Comparison of ENCODE assay signal across 10 cellular contexts in the genomic region with DNA sequence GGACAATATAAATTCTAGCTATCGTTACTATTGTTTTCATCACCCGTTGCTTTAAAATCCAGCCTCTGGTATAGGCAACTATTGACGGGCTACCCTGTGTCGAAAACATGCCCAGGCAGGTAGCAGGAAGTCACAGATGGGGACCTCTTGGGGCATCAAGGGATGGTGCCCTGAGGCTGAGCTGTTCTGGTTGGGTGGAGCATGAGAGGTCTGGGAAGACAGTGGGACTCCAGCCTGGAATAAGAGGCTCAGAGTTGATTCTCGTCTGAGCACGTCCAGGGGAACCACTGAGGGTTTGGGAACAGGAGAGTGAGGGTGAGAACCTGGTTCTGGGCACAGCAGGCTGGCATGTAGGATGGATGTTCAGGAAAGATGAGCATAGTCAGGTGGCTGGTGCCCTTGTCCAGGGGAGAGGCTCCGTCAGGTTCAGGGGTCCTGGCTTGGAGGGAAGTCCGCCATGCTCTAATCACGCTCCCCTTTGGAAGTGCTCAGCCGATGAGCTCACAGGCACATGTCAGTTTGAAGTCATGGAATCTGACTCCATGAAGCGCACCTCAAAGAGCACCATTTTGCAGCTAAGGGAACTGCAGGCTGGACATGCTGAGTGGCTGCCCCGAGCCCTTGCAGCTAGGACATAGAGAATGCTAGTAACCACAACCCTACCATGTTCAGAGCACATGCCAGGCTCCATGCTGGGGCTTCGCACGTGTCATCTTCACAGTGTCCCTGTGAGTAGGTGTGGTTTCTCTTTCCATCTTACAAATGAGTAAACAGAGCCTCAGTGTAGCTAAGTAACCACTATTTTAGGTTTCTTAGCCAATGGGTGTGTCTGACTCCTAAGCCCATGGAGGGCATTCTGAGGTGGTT. TPM values are rescaled to one million over a fixed set of nuclear protein-coding genes. Genes with fewer than 3 reads are reported as not detected.
A peak's percentile ranks its signal among the peaks of the same experiment; 100 is the strongest.
DNase-seq lines count a peak whose midpoint lies in the region; ATAC-seq and TF ChIP-seq lines count a peak whose summit lies in the region.
"Had no signal": no experiment of that assay in that cellular context is flagged by ENCODE, and none has a peak within 500 bp of the region (broad histone marks: within the 10 kb centered on the region; RNA-seq: fewer than 3 reads in every experiment).

No MANE protein-coding gene starts in this region.

- peaks cover under 1% of the 10 kb centered on the region for H3K36me3 ChIP-seq in endodermal cell (ENCODE audit: control insufficient read depth, insufficient read depth, low read length)
- H3K36me3 ChIP-seq in H7 (replicated peaks; ENCODE audit: control insufficient read depth, insufficient read depth, low read length) = peaks cover 3% of the 10 kb centered on the region
- H3K36me3 ChIP-seq in OCI-LY7 (ENCODE audit: insufficient read depth, low read length) = no peaks in the 10 kb centered on the region

- no peaks in the 10 kb centered on the region for H3K27me3 Mint-ChIP-seq in endodermal cell (ENCODE audit: insufficient read depth)

- POLR2A ChIA-PET in OCI-LY7 (lab: Charles Lee) = no interaction called here

- H2AFZ ChIP-seq in OCI-LY7 (ENCODE audit: low read length) = no peak overlapping the region

- H3K9ac ChIP-seq in endodermal cell (ENCODE audit: extremely low read depth, low read length, poor library complexity, severe bottlenecking) = no peak overlapping the region

- H3K27me3 ChIP-seq in endodermal cell (ENCODE audit: control insufficient read depth, insufficient read depth, low read length, poor library complexity, severe bottlenecking) (no peaks in the 10 kb centered on the region), H7 (ENCODE audit: control insufficient read depth, insufficient read depth, low read length) (no peaks in the 10 kb centered on the region)

- no peaks in the 10 kb centered on the region for H3K9me3 Mint-ChIP-seq in endodermal cell

- no peaks in the 10 kb centered on the region for H4K20me1 ChIP-seq in OCI-LY7 (ENCODE audit: insufficient read depth, low read length)

- no peaks in the 10 kb centered on the region for H3K4me1 Mint-ChIP-seq in endodermal cell

- CTCF ChIA-PET in OCI-LY7 (lab: Charles Lee; ENCODE audit: unreplicated experiment) = interaction anchor here (0.6 kb wide), 1 partner anchor 15 kb away, joined by 4 read pairs; no protein-coding TSS in a partner anchor

- H3K9me3 ChIP-seq in endodermal cell (ENCODE audit: control insufficient read depth, low read length) (no peaks in the 10 kb centered on the region), OCI-LY7 (ENCODE audit: low read length) (no peaks in the 10 kb centered on the region)

- ATAC-seq in GM19395 (IDR thresholded peaks at IDR 0.05; ENCODE audit: unreplicated experiment) = peak; percentile 57
- no peak for ATAC-seq in HG03571 (IDR thresholded peaks at IDR 0.05; ENCODE audit: unreplicated experiment)

- 92 to 97% methylated on average over 12 to 14 of the region's 14 CpGs for WGBS in endodermal cell (ENCODE audit: insufficient coverage in 1 of 2, insufficient read length in 1 of 2), 2 experiments

- BruUV-seq in OCI-LY7 (replicated peaks; lab: Mats Ljungman, UMichigan) = no TSS peak

- H3K27ac ChIP-seq in endodermal cell (ENCODE audit: low read depth, low read length) (no peak overlapping the region), OCI-LY7 (ENCODE audit: low read depth, low read length, poor library complexity, severe bottlenecking) (no peak overlapping the region)

- no peak overlapping the region for H3K4me3 Mint-ChIP-seq in endodermal cell

- H3K27ac Mint-ChIP-seq in endodermal cell = peak overlapping the region; percentile 52

- H3K9me2 ChIP-seq in OCI-LY7 (ENCODE audit: insufficient read depth, low read length) = no peaks in the 10 kb centered on the region

- H3K4me2 ChIP-seq in OCI-LY7 (ENCODE audit: low read length) = no peak overlapping the region

- no peaks in the 10 kb centered on the region for H3K4me1 ChIP-seq in endodermal cell (ENCODE audit: control insufficient read depth, insufficient read depth, low read length)
- H3K4me1 ChIP-seq in OCI-LY7 (ENCODE audit: insufficient read depth, low read length, poor library complexity, severe bottlenecking) = peaks cover 9% of the 10 kb centered on the region

- DNase-seq in AG20443 (ENCODE audit: low spot score) (peak; percentile 50), NCI-H345 (lab: John Stamatoyannopoulos, UW) (peak; percentile 94), endodermal cell (no peak), NCI-H2081 (lab: John Stamatoyannopoulos, UW) (no peak), H7 (no peak), OCI-LY7 (ENCODE audit: low spot score) (no peak)
- DNase-seq: glutamatergic neuron; NK-92 treated with Interleukin-12 subunit alpha and Interleukin-12 subunit beta, amount 100 ng/mL, for 24 hours had no signal

- H3K4me3 ChIP-seq in endodermal cell (ENCODE audit: low read length) = no peak overlapping the region
- H3K4me3 ChIP-seq in H7 (ENCODE audit: insufficient read depth, low read depth, low read length) = no peak overlapping the region
- H3K4me3 ChIP-seq in OCI-LY7 (ENCODE audit: low read depth, low read length, poor library complexity, severe bottlenecking) = no peak overlapping the region

- peaks cover 57% of the 10 kb centered on the region for H3K36me3 Mint-ChIP-seq in endodermal cell (ENCODE audit: low read depth)

- intact Hi-C loops in OCI-LY7 (cut with micrococcal nuclease; ENCODE audit: unreplicated experiment) = no loop called here

- TF ChIP-seq CTCF in endodermal cell (conservative IDR thresholded peaks at IDR 0.05) = no peak
- TF ChIP-seq CTCF in OCI-LY7 (conservative IDR thresholded peaks at IDR 0.05; ENCODE audit: low read length) = no peak

- no peaks in the 10 kb centered on the region for H3K79me2 ChIP-seq in OCI-LY7 (ENCODE audit: insufficient read depth, low read depth, low read length)

RNA-seq across cellular contexts. Expression of gene PCSK9, which starts 21.0 kb away (rescaled TPM):
- total RNA-seq in endodermal cell (10 to 100 TPM; 26.1 to 59.9 TPM), OCI-LY7 (2022) (not detected in 2 replicates)
- 19.1 TPM for polyA plus RNA-seq in endodermal cell (2013, experiment 1 of 2)
- 20.2 TPM for polyA plus RNA-seq in endodermal cell (2013, experiment 2 of 2)
- total RNA-seq in H7 (2014; rRNA removed; shearing (Covaris generic)) = 103 and 171 TPM in 2 replicates
- not detected in 2 replicates for total RNA-seq in OCI-LY7 (2014; rRNA removed; shearing (Covaris generic))

Comparison
In these comparisons a context has a peak if more than half of its experiments do, and no peak if none do; other contexts are left out.
1. DNase-seq: peak in AG20443 (single experiment) and NCI-H345 (single experiment); none in endodermal cell (single experiment), NCI-H2081 (0 of 2), H7 (single experiment) and OCI-LY7 (single experiment).
2. RNA of gene PCSK9, which starts 21.0 kb away (total RNA-seq): 103 to 171 TPM in H7 and 26.1 to 59.9 TPM in endodermal cell; not detected in OCI-LY7; every median in the first group is over 10 times any median in the second.